9 cellular contexts compared by ENCODE assay signal in genomic region chr6:5672581-5673011, GRCh38.
DNase-seq lines count a peak whose midpoint lies in the region; ATAC-seq and TF ChIP-seq lines count a peak whose summit lies in the region.
"Had no signal": no experiment of that assay in that cellular context is flagged by ENCODE, and none has a peak within 500 bp of the region (broad histone marks: within the 10 kb centered on the region; RNA-seq: fewer than 3 reads in every experiment).

No MANE protein-coding gene starts in this region.

- H4K91ac ChIP-seq in IMR-90 (ENCODE audit: insufficient read depth, low read depth, low read length), result no peak overlapping the region

- H3K36me3 ChIP-seq in IMR-90 (ENCODE audit: control insufficient read depth, insufficient read depth, low read length), result no peaks in the 10 kb centered on the region
- no peaks in the 10 kb centered on the region for H3K36me3 ChIP-seq in mesodermal cell (ENCODE audit: control insufficient read depth, insufficient read depth, low read length)

- H3K9ac ChIP-seq in IMR-90 (ENCODE audit: low read depth, low read length), result no peak overlapping the region

- H3K14ac ChIP-seq in IMR-90 (replicated peaks; ENCODE audit: low read depth, low read length), result peak overlapping the region; percentile 44; the same call in 1 of the 2 replicates

- TF ChIP-seq RAD21 in IMR-90 (IDR thresholded peaks at IDR 0.05; ENCODE audit: low read length), result no peak

- no peak overlapping the region; the same call in 1 of the 2 replicates for H2BK120ac ChIP-seq in IMR-90 (ENCODE audit: low read depth, low read length)

- BruUV-seq in IMR-90 (replicated peaks; lab: Mats Ljungman, UMichigan), result no TSS peak

- H2AK9ac ChIP-seq in IMR-90 (replicated peaks; ENCODE audit: low read depth, low read length, poor library complexity), result no peak overlapping the region

- in situ Hi-C loops in IMR-90 (cut with MboI; ENCODE audit: low sequenced_read_pairs), result no loop called here

- H3K27ac ChIP-seq in IMR-90 (ENCODE audit: insufficient read depth, low read length), result no peak overlapping the region
- H3K27ac ChIP-seq in mesodermal cell (ENCODE audit: low read depth, low read length, severe bottlenecking), result peak overlapping the region; percentile 47
- no peak overlapping the region for H3K27ac ChIP-seq in CD4-positive, alpha-beta T cell (ENCODE audit: low read depth, low read length)

- peak; percentile 89 for ATAC-seq in IMR-90 (ENCODE audit: low read depth)
- no peak for ATAC-seq in omental fat pad (ENCODE audit: low FRiP score)
- ATAC-seq in CD4-positive, alpha-beta T cell (ENCODE audit: poor library complexity), result no peak

- no peaks in the 10 kb centered on the region for H3K9me3 ChIP-seq in IMR-90 (ENCODE audit: control insufficient read depth, insufficient read depth, low read length)
- no peaks in the 10 kb centered on the region for H3K9me3 ChIP-seq in mesodermal cell (ENCODE audit: control insufficient read depth, low read length)
- H3K9me3 ChIP-seq in CD4-positive, alpha-beta T cell (ENCODE audit: control insufficient read depth, low read length), result no peaks in the 10 kb centered on the region

- no peak overlapping the region for H3K18ac ChIP-seq in IMR-90 (ENCODE audit: low read depth, low read length)

- H2BK20ac ChIP-seq in IMR-90 (ENCODE audit: low read depth, low read length), result no peak overlapping the region

- DNase-seq in AG04449 (ENCODE audit: low read depth, low spot score) (peak; percentile 62), IMR-90 (peak; percentile 90), choroid plexus epithelial cell (ENCODE audit: low read depth) (peak; percentile 91), omental fat pad (ENCODE audit: low spot score) (no peak), NCI-H1048 (lab: John Stamatoyannopoulos, UW) (no peak)
- DNase-seq in activated CD4-positive, CD25-positive, alpha-beta regulatory T cell treated with anti-CD3 and anti-CD28 coated beads, Interleukin-2, amount 50 U/mL, for 72 hours, result no peak
- no peak for DNase-seq in CD4-positive, alpha-beta T cell
- DNase-seq: DMS153 had no signal

- H2AK5ac ChIP-seq in IMR-90 (ENCODE audit: low read depth, low read length), result no peak overlapping the region

- H3K27me3 Mint-ChIP-seq in CD4-positive, alpha-beta T cell, result no peaks in the 10 kb centered on the region

- no peaks in the 10 kb centered on the region for H4K20me1 ChIP-seq in IMR-90 (ENCODE audit: insufficient read depth, low read length)

- intact Hi-C loops in IMR-90 (cut with micrococcal nuclease), result no loop called here
- intact Hi-C loops in CD4-positive, alpha-beta T cell (cut with DNase I, micrococcal nuclease), result no loop called here

- no CpG with 5 or more reads among the region's 3 CpGs for WGBS in IMR-90 (ENCODE audit: extremely low coverage in 2 of 2, insufficient read length in 1 of 2), 2 experiments
- 50 to 60% methylated on average over 2 of the region's 3 CpGs for WGBS in mesodermal cell (ENCODE audit: insufficient coverage in 2 of 2), 2 experiments

- H3K4me2 ChIP-seq in IMR-90 (ENCODE audit: low read depth, low read length), result no peak overlapping the region

- no peak for TF ChIP-seq POLR2A in IMR-90 (IDR thresholded peaks at IDR 0.05; ENCODE audit: low read depth, low read length)

- no peak overlapping the region for H2BK15ac ChIP-seq in IMR-90 (ENCODE audit: low read depth, low read length)

- H3K4me3 ChIP-seq in AG04449 (ENCODE audit: low read depth, low read length) (no peak overlapping the region), IMR-90 (ENCODE audit: insufficient read depth, low read depth, low read length) (no peak overlapping the region), choroid plexus epithelial cell (ENCODE audit: low read depth, low read length) (no peak overlapping the region), mesodermal cell (ENCODE audit: extremely low read depth, insufficient read depth, low read length, poor library complexity, severe bottlenecking) (no peak overlapping the region)

- H3K27ac Mint-ChIP-seq in CD4-positive, alpha-beta T cell, result no peak overlapping the region

- no peak overlapping the region for H3K4me3 Mint-ChIP-seq in CD4-positive, alpha-beta T cell

- no peak overlapping the region for H3K56ac ChIP-seq in IMR-90 (ENCODE audit: extremely low read depth, insufficient read depth, low read length)

- peaks cover 50% of the 10 kb centered on the region for H3K4me1 Mint-ChIP-seq in CD4-positive, alpha-beta T cell (ENCODE audit: low read depth)

- H4K8ac ChIP-seq in IMR-90 (ENCODE audit: low read depth in 2 of 2, low read length in 2 of 2), result no peak overlapping the region

- no peak overlapping the region for H4K5ac ChIP-seq in IMR-90 (ENCODE audit: low read depth, low read length)

- H2AFZ ChIP-seq in IMR-90 (replicated peaks; ENCODE audit: low read length, poor library complexity), result no peak overlapping the region

- H3K4me1 ChIP-seq in IMR-90 (ENCODE audit: control insufficient read depth, insufficient read depth, low read length), result peaks cover 22% of the 10 kb centered on the region
- peaks cover 14% of the 10 kb centered on the region for H3K4me1 ChIP-seq in mesodermal cell (ENCODE audit: control insufficient read depth, insufficient read depth, low read length, poor library complexity, severe bottlenecking)

- no peak overlapping the region for H3K4ac ChIP-seq in IMR-90 (ENCODE audit: low read depth, low read length)

- H3K23ac ChIP-seq in IMR-90 (ENCODE audit: low read depth, low read length), result no peak overlapping the region

- TF ChIP-seq CTCF in AG04449 (IDR thresholded peaks at IDR 0.05; ENCODE audit: insufficient read depth, low read length, missing control alignments), result no peak
- TF ChIP-seq CTCF in IMR-90 (conservative IDR thresholded peaks at IDR 0.05; ENCODE audit: low read depth, low read length), result no peak
- no peak for TF ChIP-seq CTCF in choroid plexus epithelial cell (conservative IDR thresholded peaks at IDR 0.05; ENCODE audit: low read depth, low read length)
- TF ChIP-seq CTCF in omental fat pad (IDR thresholded peaks at IDR 0.05), result no peak
- no peak for TF ChIP-seq CTCF in CD4-positive, alpha-beta T cell (IDR thresholded peaks at IDR 0.05)

- dilution Hi-C loops in IMR-90 (cut with HindIII; ENCODE audit: low sequenced_read_pairs, unreplicated experiment), result no loop called here

- CTCF ChIA-PET in AG04449 (lab: Yijun Ruan, JAX) (interaction anchor here (0.8 to 1.6 kb wide), 2 partner anchors 201 to 250 kb away, joined by 4 to 6 read pairs; no protein-coding TSS in a partner anchor), IMR-90 (lab: Yijun Ruan, JAX) (interaction anchor here (0.6 kb wide), 1 partner anchor 63 kb away, joined by 3 read pairs; no protein-coding TSS in a partner anchor)
- CTCF ChIA-PET in CD4-positive, alpha-beta T cell (lab: Charles Lee), result no interaction called here

- H3K36me3 Mint-ChIP-seq in CD4-positive, alpha-beta T cell (ENCODE audit: low read depth), result no peaks in the 10 kb centered on the region

- H3K27me3 ChIP-seq in IMR-90 (ENCODE audit: control insufficient read depth, insufficient read depth, low read length), result no peaks in the 10 kb centered on the region
- H3K27me3 ChIP-seq in CD4-positive, alpha-beta T cell (ENCODE audit: control insufficient read depth, insufficient read depth, low read length), result no peaks in the 10 kb centered on the region

- POLR2A ChIA-PET in AG04449 (lab: Yijun Ruan, JAX), result interaction anchor here (0.9 kb wide), 1 partner anchor 9 kb away, joined by 5 read pairs; no protein-coding TSS in a partner anchor
- POLR2A ChIA-PET in IMR-90 (lab: Charles Lee; ENCODE audit: unreplicated experiment), result no interaction called here
- POLR2A ChIA-PET in CD4-positive, alpha-beta T cell (lab: Charles Lee), result no interaction called here

- H3K9me1 ChIP-seq in IMR-90 (ENCODE audit: insufficient read depth, low read length), result peaks cover 11% of the 10 kb centered on the region

- H3K79me1 ChIP-seq in IMR-90 (ENCODE audit: low read depth in 1 of 2, low read length in 2 of 2), result peaks cover 0 to 7% of the 10 kb centered on the region in 2 experiments; a peak in 1 of 4 replicates

- H3K9me3 Mint-ChIP-seq in CD4-positive, alpha-beta T cell, result no peaks in the 10 kb centered on the region

- no peak overlapping the region for H2BK5ac ChIP-seq in IMR-90 (ENCODE audit: low read depth, low read length, poor library complexity, severe bottlenecking)

TF ChIP-seq in IMR-90, 13 proteins besides CTCF, POLR2A, EP300 and RAD21 (continues in another document):
- TF ChIP-seq FOS (IDR thresholded peaks at IDR 0.05; ENCODE audit: low read depth, low read length) (peak; percentile 78), CHD1 (IDR thresholded peaks at IDR 0.05; ENCODE audit: low read depth, low read length) (no peak), SMC3 (IDR thresholded peaks at IDR 0.05; ENCODE audit: low read depth, low read length) (no peak), NFE2L2 (IDR thresholded peaks at IDR 0.05; ENCODE audit: low read depth, low read length) (peak; percentile 87), MAZ (IDR thresholded peaks at IDR 0.05; ENCODE audit: borderline replicate concordance, low read depth, low read length) (no peak), RCOR1 (IDR thresholded peaks at IDR 0.05; ENCODE audit: insufficient replicate concordance, low read length) (no peak), RFX5 (IDR thresholded peaks at IDR 0.05; ENCODE audit: low read depth, low read length) (no peak), MXI1 (IDR thresholded peaks at IDR 0.05; ENCODE audit: borderline replicate concordance, low read depth, low read length) (0 out of 2 replicates have a peak, but pooled peaks have one; percentile 26), BHLHE40 (IDR thresholded peaks at IDR 0.05; ENCODE audit: low read depth, low read length) (no peak), CEBPB (IDR thresholded peaks at IDR 0.05; ENCODE audit: low read depth, low read length) (peak; percentile 58)
- TF ChIP-seq, protein P1, sequence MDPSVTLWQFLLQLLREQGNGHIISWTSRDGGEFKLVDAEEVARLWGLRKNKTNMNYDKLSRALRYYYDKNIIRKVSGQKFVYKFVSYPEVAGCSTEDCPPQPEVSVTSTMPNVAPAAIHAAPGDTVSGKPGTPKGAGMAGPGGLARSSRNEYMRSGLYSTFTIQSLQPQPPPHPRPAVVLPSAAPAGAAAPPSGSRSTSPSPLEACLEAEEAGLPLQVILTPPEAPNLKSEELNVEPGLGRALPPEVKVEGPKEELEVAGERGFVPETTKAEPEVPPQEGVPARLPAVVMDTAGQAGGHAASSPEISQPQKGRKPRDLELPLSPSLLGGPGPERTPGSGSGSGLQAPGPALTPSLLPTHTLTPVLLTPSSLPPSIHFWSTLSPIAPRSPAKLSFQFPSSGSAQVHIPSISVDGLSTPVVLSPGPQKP (IDR thresholded peaks at IDR 0.05; ENCODE audit: borderline replicate concordance, low read depth, low read length), result no peak
- TF ChIP-seq, protein P2, sequence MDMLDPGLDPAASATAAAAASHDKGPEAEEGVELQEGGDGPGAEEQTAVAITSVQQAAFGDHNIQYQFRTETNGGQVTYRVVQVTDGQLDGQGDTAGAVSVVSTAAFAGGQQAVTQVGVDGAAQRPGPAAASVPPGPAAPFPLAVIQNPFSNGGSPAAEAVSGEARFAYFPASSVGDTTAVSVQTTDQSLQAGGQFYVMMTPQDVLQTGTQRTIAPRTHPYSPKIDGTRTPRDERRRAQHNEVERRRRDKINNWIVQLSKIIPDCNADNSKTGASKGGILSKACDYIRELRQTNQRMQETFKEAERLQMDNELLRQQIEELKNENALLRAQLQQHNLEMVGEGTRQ (IDR thresholded peaks at IDR 0.05; ENCODE audit: low read depth, low read length), result no peak

Comparison
In these comparisons a context has a peak if more than half of its experiments do, and no peak if none do; other contexts are left out.
1. DNase-seq: peak in AG04449 (single experiment), IMR-90 (single experiment) and choroid plexus epithelial cell (single experiment); none in activated CD4-positive, CD25-positive, alpha-beta regulatory T cell treated with anti-CD3 and anti-CD28 coated beads, Interleukin-2, amount 50 U/mL, for 72 hours (single experiment), omental fat pad (single experiment), NCI-H1048 (single experiment) and CD4-positive, alpha-beta T cell (0 of 10).